Comparison of ENCODE assay signal across 11 cellular contexts in the genomic region with DNA sequence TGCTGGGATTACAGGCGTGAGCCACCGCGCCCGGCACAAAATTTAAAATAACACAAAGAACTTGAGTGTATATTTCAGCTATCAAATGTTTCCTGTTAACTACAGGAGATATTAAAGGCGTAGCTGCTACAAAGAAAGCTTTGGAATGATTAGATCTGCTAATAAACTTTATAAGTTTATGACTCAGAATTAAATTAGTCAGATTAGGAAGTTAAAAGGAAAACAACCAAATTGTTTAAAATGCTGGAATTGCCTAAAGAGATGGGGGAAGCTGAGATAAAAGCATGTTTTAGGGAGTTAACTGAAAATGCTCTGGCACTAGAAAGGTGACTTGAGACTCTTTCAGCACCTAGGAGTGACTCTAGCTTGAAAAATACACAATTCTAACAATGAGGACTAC.
"Had no signal": no experiment of that assay in that cellular context is flagged by ENCODE, and none has a peak within 500 bp of the region (broad histone marks: within the 10 kb centered on the region; RNA-seq: fewer than 3 reads in every experiment).

No MANE protein-coding gene starts in this region.

- H3K36me3 ChIP-seq: HAP-1 had no signal

- H3K4me3 ChIP-seq: GM23248, HAP-1, K562 had no signal

- H3K4me1 ChIP-seq: HAP-1 had no signal

- H3K27ac ChIP-seq: GM23248, HL-60 had no signal

- H3K9me3 ChIP-seq: HAP-1 had no signal

- DNase-seq: GM23248, GOT3, H7, HFFc6, IMR-90, KG1 had no signal

- FAIRE-seq: HTR-8/SVneo, K562 had no signal

- ATAC-seq: HCT116, K562 had no signal
